20 cellular contexts compared by ENCODE assay signal in genomic region chr9:80839821-80840670, GRCh38.
"Had no signal": no experiment of that assay in that cellular context is flagged by ENCODE, and none has a peak within 500 bp of the region (broad histone marks: within the 10 kb centered on the region; RNA-seq: fewer than 3 reads in every experiment).

No MANE protein-coding gene starts in this region.

- H3K36me3 ChIP-seq: breast epithelium, heart right ventricle, ovary, stomach had no signal

- ATAC-seq: activated CD8-positive, alpha-beta T cell treated with anti-CD3 and anti-CD28 coated beads for 36 hours; heart right ventricle; left ventricle myocardium superior; naive thymus-derived CD8-positive, alpha-beta T cell; psoas muscle; right cardiac atrium had no signal

- H3K9me3 ChIP-seq: breast epithelium, ovary, psoas muscle, stomach, testis had no signal

- H3K27me3 ChIP-seq: breast epithelium, heart right ventricle, ovary, stomach, testis had no signal

- DNase-seq: activated CD4-positive, alpha-beta T cell treated with anti-CD3 and anti-CD28 coated beads, Interleukin-2, amount 10 ng/mL, durations not matched to agents 24 days and 14 days; activated CD8-positive, alpha-beta T cell treated with anti-CD3 and anti-CD28 coated beads for 36 hours; activated naive CD4-positive, alpha-beta T cell treated with Interleukin-2 at 50 U/mL for 16 hours; activated naive CD8-positive, alpha-beta T cell treated with anti-CD3 and anti-CD28 coated beads, Interleukin-2, amount 10 ng/mL, durations not matched to agents 7 days and 5 days; activated T-cell treated with anti-CD3 and anti-CD28 coated beads, Interleukin-2, amount 50 U/mL, for 24 hours; amygdala; erythroblast; heart right ventricle; left ventricle myocardium superior; mesenchymal stem cell; naive thymus-derived CD8-positive, alpha-beta T cell; ovary; psoas muscle; right cardiac atrium; stimulated activated CD4-positive, alpha-beta T cell treated with anti-CD3 and anti-CD28 coated beads, Interleukin-2, amount 100 ng/mL, for 48 hours; stomach; testis had no signal

- H3K4me1 ChIP-seq: breast epithelium, heart right ventricle, psoas muscle, stomach, testis had no signal

- H3K4me3 ChIP-seq: breast epithelium, coronary artery, heart right ventricle, ovary, psoas muscle, skin epidermis, stomach, testis had no signal

- H3K27ac ChIP-seq: breast epithelium, coronary artery, heart right ventricle, ovary, psoas muscle, skin epidermis, stomach, testis had no signal
